23 cellular contexts compared by ENCODE assay signal in genomic region chr3:114542359-114542758, GRCh38.
"Had no signal": no experiment of that assay in that cellular context is flagged by ENCODE, and none has a peak within 500 bp of the region (broad histone marks: within the 10 kb centered on the region; RNA-seq: fewer than 3 reads in every experiment).

No MANE protein-coding gene starts in this region.

- H3K4me3 ChIP-seq: body of pancreas, esophagus squamous epithelium, heart right ventricle, left lung, ovary, smooth muscle cell, suprapubic skin, vagina had no signal

- H3K27ac ChIP-seq: body of pancreas, esophagus squamous epithelium, heart right ventricle, left lung, ovary, suprapubic skin, vagina had no signal

- H3K27me3 ChIP-seq: body of pancreas, esophagus squamous epithelium, heart right ventricle, left lung, ovary, suprapubic skin, vagina had no signal

- H3K4me3 Mint-ChIP-seq: activated CD4-positive, alpha-beta T cell treated with anti-CD3 and anti-CD28 coated beads, Interleukin-2, amount 10 ng/mL, durations not matched to agents 7 days and 5 days; activated CD8-positive, alpha-beta T cell treated with anti-CD3 and anti-CD28 coated beads, Interleukin-2, amount 10 ng/mL, durations not matched to agents 7 days and 5 days; activated naive CD8-positive, alpha-beta T cell treated with anti-CD3 and anti-CD28 coated beads, Interleukin-2, amount 10 ng/mL, durations not matched to agents 7 days and 5 days; activated T-cell treated with anti-CD3 and anti-CD28 coated beads, Interleukin-2, amount 50 U/mL, for 24 hours; neural crest cell; stimulated activated naive CD8-positive, alpha-beta T cell treated with anti-CD3 and anti-CD28 coated beads, Interleukin-15, amount 100 ng/mL, for 72 hours had no signal

- H3K4me1 ChIP-seq: body of pancreas, esophagus squamous epithelium, left lung, suprapubic skin had no signal

- H3K27me3 Mint-ChIP-seq: activated CD4-positive, alpha-beta T cell treated with anti-CD3 and anti-CD28 coated beads, Interleukin-2, amount 10 ng/mL, durations not matched to agents 7 days and 5 days; activated naive CD8-positive, alpha-beta T cell treated with anti-CD3 and anti-CD28 coated beads, Interleukin-2, amount 10 ng/mL, durations not matched to agents 7 days and 5 days; activated T-cell treated with anti-CD3 and anti-CD28 coated beads, Interleukin-2, amount 50 U/mL, for 24 hours; stimulated activated naive CD8-positive, alpha-beta T cell treated with anti-CD3 and anti-CD28 coated beads, Interleukin-15, amount 100 ng/mL, for 72 hours had no signal

- H3K4me2 ChIP-seq: smooth muscle cell had no signal

- ATAC-seq: activated CD8-positive, alpha-beta T cell treated with anti-CD3 and anti-CD28 coated beads, Interleukin-2, amount 10 ng/mL, durations not matched to agents 7 days and 5 days; body of pancreas; heart right ventricle; left lung; sciatic nerve; stimulated activated naive CD8-positive, alpha-beta T cell treated with anti-CD3 and anti-CD28 coated beads, Interleukin-15, amount 100 ng/mL, for 72 hours had no signal

- H3K9me3 Mint-ChIP-seq: activated naive CD8-positive, alpha-beta T cell treated with anti-CD3 and anti-CD28 coated beads, Interleukin-2, amount 10 ng/mL, durations not matched to agents 7 days and 5 days; activated T-helper 2 cell treated with anti-CD3 and anti-CD28 coated beads, Interferon-gamma antibody, Interleukin-2, Interleukin-4, amounts not matched to agents 10 μg/mL and 5 μg/mL and 100 μg/mL, durations not matched to agents 14 hours and 24 hours and 36 hours; neural crest cell; stimulated activated naive CD8-positive, alpha-beta T cell treated with anti-CD3 and anti-CD28 coated beads, Interleukin-15, amount 100 ng/mL, for 72 hours had no signal

- DNase-seq: activated CD4-positive, alpha-beta T cell treated with anti-CD3 and anti-CD28 coated beads, Interleukin-2, amount 10 ng/mL, durations not matched to agents 7 days and 5 days; activated CD4-positive, CD25-positive, alpha-beta regulatory T cell; activated CD8-positive, alpha-beta T cell treated with anti-CD3 and anti-CD28 coated beads, Interleukin-2, amount 10 ng/mL, durations not matched to agents 7 days and 5 days; activated naive CD4-positive, alpha-beta T cell treated with Interleukin-2 at 50 U/mL for 16 hours; activated naive CD8-positive, alpha-beta T cell treated with anti-CD3 and anti-CD28 coated beads, Interleukin-2, amount 10 ng/mL, durations not matched to agents 7 days and 5 days; activated T-cell treated with anti-CD3 and anti-CD28 coated beads, Interleukin-2, amount 50 U/mL, for 24 hours; amygdala; body of pancreas; dermis blood vessel endothelial cell; effector memory CD4-positive, alpha-beta T cell; esophagus squamous epithelium; heart right ventricle; left lung; ovary; stimulated activated CD4-positive, alpha-beta T cell treated with anti-CD3 and anti-CD28 coated beads, Interleukin-4, amount 100 ng/mL, for 1 hour; stimulated activated naive CD8-positive, alpha-beta T cell treated with anti-CD3 and anti-CD28 coated beads, Interleukin-15, amount 100 ng/mL, for 72 hours; trophoblast cell had no signal

- H3K27ac Mint-ChIP-seq: activated CD4-positive, alpha-beta T cell treated with anti-CD3 and anti-CD28 coated beads, Interleukin-2, amount 10 ng/mL, durations not matched to agents 7 days and 5 days; activated CD8-positive, alpha-beta T cell treated with anti-CD3 and anti-CD28 coated beads, Interleukin-2, amount 10 ng/mL, durations not matched to agents 7 days and 5 days; activated naive CD8-positive, alpha-beta T cell treated with anti-CD3 and anti-CD28 coated beads, Interleukin-2, amount 10 ng/mL, durations not matched to agents 7 days and 5 days; activated T-cell treated with anti-CD3 and anti-CD28 coated beads, Interleukin-2, amount 50 U/mL, for 24 hours; activated T-helper 2 cell treated with anti-CD3 and anti-CD28 coated beads, Interferon-gamma antibody, Interleukin-2, Interleukin-4, amounts not matched to agents 10 μg/mL and 5 μg/mL and 100 μg/mL, durations not matched to agents 14 hours and 24 hours and 36 hours had no signal

- H3K9me3 ChIP-seq: body of pancreas, esophagus squamous epithelium, heart right ventricle, left lung, ovary, suprapubic skin, vagina had no signal

- H3K36me3 ChIP-seq: esophagus squamous epithelium, heart right ventricle, left lung, ovary, suprapubic skin, vagina had no signal

- H3K4me1 Mint-ChIP-seq: activated CD4-positive, alpha-beta T cell treated with anti-CD3 and anti-CD28 coated beads, Interleukin-2, amount 10 ng/mL, durations not matched to agents 7 days and 5 days; activated naive CD8-positive, alpha-beta T cell treated with anti-CD3 and anti-CD28 coated beads, Interleukin-2, amount 10 ng/mL, durations not matched to agents 7 days and 5 days; neural crest cell had no signal
